In genomic region chr22:32106930-32107329, GRCh38 we compare ENCODE assay signal across 2 cellular contexts.
TF ChIP-seq lines count a peak whose summit lies in the region.

No MANE protein-coding gene starts in this region.

TF ChIP-seq in A549, 52 proteins besides CTCF, POLR2A, EP300 and RAD21 (continued from another document):
- peak; percentile 90 for TF ChIP-seq REST (IDR thresholded peaks at IDR 0.05)
- no peak for TF ChIP-seq ZFP36 (IDR thresholded peaks at IDR 0.05; ENCODE audit: borderline replicate concordance, partially characterized antibody)
- no peak for TF ChIP-seq RFX5 (IDR thresholded peaks at IDR 0.05)
TF ChIP-seq in A549: peak in this region for 1.

TF ChIP-seq in GM23338, 12 proteins besides CTCF, POLR2A, EP300 and RAD21 (continued from another document):
- TF ChIP-seq REST (IDR thresholded peaks at IDR 0.05; ENCODE audit: unreplicated experiment) = peak; percentile 92
- TF ChIP-seq ZNF462 (CRISPR knock-in tag; IDR thresholded peaks at IDR 0.05) = no peak
- TF ChIP-seq EZH2phosphoT487 (IDR thresholded peaks at IDR 0.05; ENCODE audit: unreplicated experiment) = no peak
- no peak for TF ChIP-seq EZH2 (IDR thresholded peaks at IDR 0.05; ENCODE audit: low read depth, unreplicated experiment)
- no peak for TF ChIP-seq ZNF114 (CRISPR knock-in tag; IDR thresholded peaks at IDR 0.05)
